In the genomic region with DNA sequence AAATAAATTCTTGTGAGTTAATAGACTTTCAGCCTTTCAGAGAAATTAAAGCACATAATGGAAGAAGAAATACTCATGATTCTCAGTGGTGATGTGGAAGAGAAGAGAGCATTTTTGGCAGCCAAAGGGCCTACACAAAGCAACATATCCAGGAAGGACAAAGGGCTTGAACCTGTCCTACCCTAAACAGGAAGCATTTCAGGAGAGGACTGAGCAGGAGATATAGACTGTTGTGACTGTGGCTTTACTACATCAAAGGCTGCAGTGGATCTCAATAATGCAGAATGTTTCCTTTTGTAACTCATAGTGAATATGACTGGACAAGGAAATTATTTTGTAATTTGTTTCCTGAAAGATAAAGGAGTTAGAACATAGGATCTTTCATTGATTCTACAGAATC, we compare ENCODE assay signal across 11 cellular contexts. TPM values are rescaled to one million over a fixed set of nuclear protein-coding genes. Genes with fewer than 3 reads are reported as not detected.
DNase-seq lines count a peak whose midpoint lies in the region; ATAC-seq and TF ChIP-seq lines count a peak whose summit lies in the region.
"Had no signal": no experiment of that assay in that cellular context is flagged by ENCODE, and none has a peak within 500 bp of the region (broad histone marks: within the 10 kb centered on the region; RNA-seq: fewer than 3 reads in every experiment).

No MANE protein-coding gene starts in this region.

- no peak for TF ChIP-seq CTCF in activated B cell treated with CpG ODN at 0.5 μM for 24 hours (IDR thresholded peaks at IDR 0.05)
- no peak for TF ChIP-seq CTCF in left lung (IDR thresholded peaks at IDR 0.05)
- no peak for TF ChIP-seq CTCF in thyroid gland (IDR thresholded peaks at IDR 0.05)
- no peak for TF ChIP-seq CTCF in omental fat pad (IDR thresholded peaks at IDR 0.05)

- no peaks in the 10 kb centered on the region for H3K27me3 Mint-ChIP-seq in activated CD8-positive, alpha-beta memory T cell treated with anti-CD3 and anti-CD28 coated beads, Interleukin-2, amount 10 ng/mL, durations not matched to agents 7 days and 5 days
- no peaks in the 10 kb centered on the region for H3K27me3 Mint-ChIP-seq in activated B cell treated with CpG ODN at 0.5 μM for 24 hours

- H3K4me3 ChIP-seq in left lung = no peak overlapping the region
- no peak overlapping the region for H3K4me3 ChIP-seq in thyroid gland (replicated peaks in 1 of 3)
- H3K4me3 ChIP-seq: MG63 had no signal

- CTCF ChIA-PET in activated CD8-positive, alpha-beta memory T cell treated with anti-CD3 and anti-CD28 coated beads, Interleukin-2, amount 10 ng/mL, durations not matched to agents 7 days and 5 days (lab: Charles Lee) = interaction anchor here (1.7 kb wide), 1 partner anchor 72 kb away, joined by 5 read pairs; no protein-coding TSS in a partner anchor
- CTCF ChIA-PET in activated B cell treated with CpG ODN at 0.5 μM for 24 hours (lab: Charles Lee) = no interaction called here

- POLR2A ChIA-PET in activated B cell treated with CpG ODN at 0.5 μM for 24 hours (lab: Charles Lee) = interaction anchor here (0.7 to 0.9 kb wide), 2 partner anchors 219 to 225 kb away, joined by 4 to 5 read pairs; no protein-coding TSS in a partner anchor

- no peak for TF ChIP-seq POLR2A in thyroid gland (IDR thresholded peaks at IDR 0.05)

- H3K36me3 Mint-ChIP-seq in activated CD8-positive, alpha-beta memory T cell treated with anti-CD3 and anti-CD28 coated beads, Interleukin-2, amount 10 ng/mL, durations not matched to agents 7 days and 5 days = peaks cover 20% of the 10 kb centered on the region
- H3K36me3 Mint-ChIP-seq in activated B cell treated with CpG ODN at 0.5 μM for 24 hours (ENCODE audit: low read depth) = peaks cover 14% of the 10 kb centered on the region

- H3K27ac Mint-ChIP-seq in activated CD8-positive, alpha-beta memory T cell treated with anti-CD3 and anti-CD28 coated beads, Interleukin-2, amount 10 ng/mL, durations not matched to agents 7 days and 5 days = peak overlapping the region; percentile 99
- H3K27ac Mint-ChIP-seq in activated B cell treated with CpG ODN at 0.5 μM for 24 hours = peak overlapping the region; percentile 97

- intact Hi-C loops in activated B cell treated with CpG ODN at 0.5 μM for 24 hours (cut with micrococcal nuclease) = loop anchor here (1.0 to 10.0 kb wide), 5 partner anchors 11 to 238 kb away; no protein-coding TSS in a partner anchor
- intact Hi-C loops in left lung (cut with DNase I) = no loop called here
- intact Hi-C loops in thyroid gland (cut with DNase I) = no loop called here

- DNase-seq in activated CD8-positive, alpha-beta memory T cell treated with anti-CD3 and anti-CD28 coated beads, Interleukin-2, amount 10 ng/mL, durations not matched to agents 7 days and 5 days = no peak
- no peak for DNase-seq in activated CD8-positive, alpha-beta memory T cell treated with anti-CD3 and anti-CD28 coated beads, Interleukin-2, amount 50 U/mL, for 48 hours
- DNase-seq in activated B cell treated with CpG ODN at 0.5 μM for 24 hours = no peak
- DNase-seq in left lung = no peak
- DNase-seq in thyroid gland = no peak
- no peak for DNase-seq in omental fat pad (ENCODE audit: low spot score)
- DNase-seq: H7, MG63, NCI-H446 had no signal

- H3K9me3 ChIP-seq in left lung (no peaks in the 10 kb centered on the region), thyroid gland (no peaks in the 10 kb centered on the region)
- H3K9me3 ChIP-seq: MG63 had no signal

- H3K4me1 Mint-ChIP-seq in activated CD8-positive, alpha-beta memory T cell treated with anti-CD3 and anti-CD28 coated beads, Interleukin-2, amount 10 ng/mL, durations not matched to agents 7 days and 5 days = peaks cover 25% of the 10 kb centered on the region
- H3K4me1 Mint-ChIP-seq in activated B cell treated with CpG ODN at 0.5 μM for 24 hours = peaks cover 32% of the 10 kb centered on the region

- H3K27ac ChIP-seq in left lung (peak overlapping the region in 1 of 2 donors; percentile 98), thyroid gland (peak overlapping the region in 2 of 3 donors; percentile 93 to 98)

- no peaks in the 10 kb centered on the region for H3K9me3 Mint-ChIP-seq in activated CD8-positive, alpha-beta memory T cell treated with anti-CD3 and anti-CD28 coated beads, Interleukin-2, amount 10 ng/mL, durations not matched to agents 7 days and 5 days (ENCODE audit: low read depth)
- no peaks in the 10 kb centered on the region for H3K9me3 Mint-ChIP-seq in activated B cell treated with CpG ODN at 0.5 μM for 24 hours

- peak overlapping the region; percentile 100 for H3K4me3 Mint-ChIP-seq in activated CD8-positive, alpha-beta memory T cell treated with anti-CD3 and anti-CD28 coated beads, Interleukin-2, amount 10 ng/mL, durations not matched to agents 7 days and 5 days
- peak overlapping the region; percentile 93 for H3K4me3 Mint-ChIP-seq in activated B cell treated with CpG ODN at 0.5 μM for 24 hours

- H3K36me3 ChIP-seq in left lung = no peaks in the 10 kb centered on the region
- H3K36me3 ChIP-seq in thyroid gland = no peaks in the 10 kb centered on the region
- H3K36me3 ChIP-seq: MG63 had no signal

- H3K4me1 ChIP-seq in left lung = peaks cover 2 to 46% of the 10 kb centered on the region in 2 donors
- H3K4me1 ChIP-seq in thyroid gland = peaks cover 6 to 16% of the 10 kb centered on the region in 2 donors

- ATAC-seq in activated CD8-positive, alpha-beta memory T cell treated with anti-CD3 and anti-CD28 coated beads, Interleukin-2, amount 10 ng/mL, durations not matched to agents 7 days and 5 days = peak; percentile 28
- ATAC-seq in activated B cell treated with CpG ODN at 0.5 μM for 24 hours (ENCODE audit: low read depth) (no peak), left lung (peak; percentile 15), omental fat pad (ENCODE audit: low FRiP score) (no peak), HG03139 (IDR thresholded peaks at IDR 0.05; ENCODE audit: unreplicated experiment) (no peak), GM19397 (IDR thresholded peaks at IDR 0.05; ENCODE audit: unreplicated experiment) (no peak)

- H3K27me3 ChIP-seq in left lung = no peaks in the 10 kb centered on the region
- no peaks in the 10 kb centered on the region for H3K27me3 ChIP-seq in thyroid gland
- H3K27me3 ChIP-seq: MG63 had no signal

RNA-seq across cellular contexts. Expression of a gene that starts 1.3 kb away (rescaled TPM):
- total RNA-seq in activated CD8-positive, alpha-beta memory T cell treated with anti-CD3 and anti-CD28 coated beads, Interleukin-2, amount 10 ng/mL, durations not matched to agents 7 days and 5 days = 100 to 1,000 TPM in 1 of 2 experiments, 10 to 100 TPM in 1; 79.8 to 128 TPM
- total RNA-seq in activated B cell treated with CpG ODN at 0.5 μM for 24 hours = 39.3 and 56.0 TPM in 2 replicates
- total RNA-seq in left lung = 10 to 100 TPM; 33.6 to 41.3 TPM
- 100 to 1,000 TPM in 3 of 4 donors, 10 to 100 TPM in 1; 71.2 to 151 (median 107) TPM for total RNA-seq in thyroid gland
- 10 to 100 TPM; 28.9 to 38.1 (median 29.7) TPM for total RNA-seq in omental fat pad

Comparison
In these comparisons a context has a peak if more than half of its experiments do, and no peak if none do; other contexts are left out.
1. ATAC-seq: peak in activated CD8-positive, alpha-beta memory T cell treated with anti-CD3 and anti-CD28 coated beads, Interleukin-2, amount 10 ng/mL, durations not matched to agents 7 days and 5 days (single experiment) and left lung (single experiment); none in activated B cell treated with CpG ODN at 0.5 μM for 24 hours (single experiment), omental fat pad (single experiment), HG03139 (single experiment) and GM19397 (single experiment).